In the genomic region with DNA sequence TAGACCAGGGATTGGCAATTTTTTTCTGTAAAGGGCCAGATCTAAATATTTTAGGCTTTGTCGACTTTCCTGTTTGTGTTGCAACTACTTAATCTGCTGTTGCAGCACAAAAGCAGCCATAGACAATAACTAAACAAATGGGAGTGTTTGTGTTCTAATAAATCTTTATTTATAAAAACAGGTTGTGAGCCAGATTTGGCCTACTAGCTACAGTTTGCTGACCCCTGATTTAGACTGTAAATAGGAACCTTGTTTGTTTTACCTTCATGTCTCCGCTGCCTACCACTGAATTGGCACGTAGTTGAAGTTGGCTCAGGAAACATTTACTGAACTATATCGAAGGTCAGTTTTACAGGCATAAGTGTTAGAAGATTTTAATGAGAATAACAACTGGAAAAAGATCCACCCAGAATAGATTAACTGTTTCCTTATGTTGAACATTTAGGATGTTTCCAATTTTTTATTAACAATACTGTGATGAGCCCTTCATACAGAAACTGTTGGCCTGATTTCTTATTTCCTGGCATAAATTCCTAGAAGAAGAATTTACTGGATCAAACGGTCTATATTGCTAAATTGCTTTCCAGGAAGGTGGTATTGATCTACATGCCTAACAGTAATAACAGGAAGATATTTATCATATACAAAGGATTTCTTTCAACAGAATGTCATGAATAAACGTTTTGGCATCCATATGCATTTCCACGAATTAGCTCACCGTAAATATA, we compare ENCODE assay signal across 24 cellular contexts.
DNase-seq lines count a peak whose midpoint lies in the region; ATAC-seq and TF ChIP-seq lines count a peak whose summit lies in the region.
"Had no signal": no experiment of that assay in that cellular context is flagged by ENCODE, and none has a peak within 500 bp of the region (broad histone marks: within the 10 kb centered on the region; RNA-seq: fewer than 3 reads in every experiment).

No MANE protein-coding gene starts in this region.

- H3K27ac ChIP-seq in dorsolateral prefrontal cortex, result peak overlapping the region in 44 of 59 donors; percentile 1 to 85 (median 39)
- peak overlapping the region in 3 of 4 donors; percentile 46 to 56 (median 47) for H3K27ac ChIP-seq in gastrocnemius medialis
- H3K27ac ChIP-seq: brain microvascular endothelial cell had no signal

- H3K4me1 ChIP-seq in gastrocnemius medialis, result peaks cover 8 to 10% of the 10 kb centered on the region in 2 donors

- DNase-seq in COR-L47 (lab: John Stamatoyannopoulos, UW) (peak; percentile 14), NCI-H69 (lab: John Stamatoyannopoulos, UW) (peak; percentile 48), dorsolateral prefrontal cortex (no peak), gastrocnemius medialis (no peak), RKO (ENCODE audit: low spot score) (no peak)
- DNase-seq: activated CD4-positive, alpha-beta T cell treated with anti-CD3 and anti-CD28 coated beads for 48 hours; activated CD8-positive, alpha-beta memory T cell treated with anti-CD3 and anti-CD28 coated beads for 24 hours; activated effector memory CD4-positive, alpha-beta T cell treated with Interleukin-2 at 50 U/mL for 16 hours; activated T-cell treated with anti-CD3 and anti-CD28 coated beads for 4 hours; amygdala; brain microvascular endothelial cell; effector CD4-positive, alpha-beta T cell; EL; GOT3; HFFc6; KG1; NCI-H2029; NCI-H524 treated with DMSO at 0.1 percent for 48 hours; small intestine; stimulated activated naive CD8-positive, alpha-beta T cell treated with anti-CD3 and anti-CD28 coated beads, Interleukin-15, Interleukin-2, amounts not matched to agents 100 U/mL and 50 U/mL, for 24 hours; T-helper 9 cell had no signal

- TF ChIP-seq POLR2A in gastrocnemius medialis (IDR thresholded peaks at IDR 0.05), result no peak

- no peak overlapping the region for H3K4me3 ChIP-seq in dorsolateral prefrontal cortex
- no peak overlapping the region for H3K4me3 ChIP-seq in gastrocnemius medialis

- TF ChIP-seq CTCF in dorsolateral prefrontal cortex (IDR thresholded peaks at IDR 0.05 in 54 of 56, conservative IDR thresholded peaks at IDR 0.05 in 2 of 56; ENCODE audit: low read depth in 1 of 56, partially characterized antibody in 56 of 56), result no peak
- no peak for TF ChIP-seq CTCF in gastrocnemius medialis (IDR thresholded peaks at IDR 0.05 in 4 of 5, conservative IDR thresholded peaks at IDR 0.05 in 1 of 5)

- ATAC-seq in gastrocnemius medialis, result no peak
- no peak for ATAC-seq in HG03571 (IDR thresholded peaks at IDR 0.05; ENCODE audit: unreplicated experiment)
- ATAC-seq in GM21723 (IDR thresholded peaks at IDR 0.05; ENCODE audit: unreplicated experiment), result no peak
- ATAC-seq: activated naive CD4-positive, alpha-beta T cell treated with anti-CD3 and anti-CD28 coated beads, Interleukin-2, amount 50 U/mL, for 72 hours; stimulated activated naive CD8-positive, alpha-beta T cell treated with anti-CD3 and anti-CD28 coated beads, Interleukin-15, Interleukin-2, amounts not matched to agents 100 U/mL and 50 U/mL, for 24 hours had no signal

- no peaks in the 10 kb centered on the region for H3K9me3 ChIP-seq in gastrocnemius medialis

- H3K36me3 ChIP-seq in gastrocnemius medialis, result no peaks in the 10 kb centered on the region
- H3K36me3 ChIP-seq: brain microvascular endothelial cell had no signal

- H3K27me3 ChIP-seq in dorsolateral prefrontal cortex (no peaks in the 10 kb centered on the region), gastrocnemius medialis (no peaks in the 10 kb centered on the region)
- H3K27me3 ChIP-seq: brain microvascular endothelial cell had no signal

- intact Hi-C loops in dorsolateral prefrontal cortex (cut with DNase I), result loop anchor here (5.0 to 10.0 kb wide), 3 partner anchors 59 to 209 kb away; no protein-coding TSS in a partner anchor
- intact Hi-C loops in gastrocnemius medialis (cut with DNase I; ENCODE audit: low total_unique reads), result loop anchor here (5.0 kb wide), 1 partner anchor 122 kb away; no protein-coding TSS in a partner anchor

- in situ Hi-C loops in gastrocnemius medialis (cut with MboI; ENCODE audit: low sequenced_read_pairs in 4 of 4), result loop anchor here in 1 of 4 donors (10.0 kb wide), 1 partner anchor 209 kb away; no protein-coding TSS in a partner anchor

Comparison
In these comparisons a context has a peak if more than half of its experiments do, and no peak if none do; other contexts are left out.
1. DNase-seq: peak in COR-L47 (single experiment) and NCI-H69 (single experiment); none in dorsolateral prefrontal cortex (0 of 10), gastrocnemius medialis (0 of 2) and RKO (single experiment).